23 cellular contexts compared by ENCODE assay signal in the genomic region with DNA sequence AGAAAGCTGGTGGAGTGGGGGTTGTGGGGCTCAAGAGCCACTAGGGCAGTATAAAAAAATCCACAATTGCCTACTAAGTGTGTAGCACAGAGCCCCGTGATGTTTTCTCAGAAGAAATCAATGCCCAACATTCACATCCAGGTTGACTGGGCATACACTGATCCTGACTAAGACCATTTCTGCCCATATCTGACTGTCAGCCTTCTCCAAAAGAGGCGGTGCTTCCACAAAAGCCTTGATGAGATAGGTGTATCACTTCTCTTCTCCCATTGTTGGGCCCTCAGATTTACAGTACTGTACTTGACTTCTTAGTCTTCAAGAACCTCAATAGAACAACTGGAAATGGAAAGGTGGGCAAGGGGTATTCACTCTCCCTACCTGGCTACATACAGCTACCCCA. TPM values are rescaled to one million over a fixed set of nuclear protein-coding genes. Genes with fewer than 3 reads are reported as not detected.
"Had no signal": no experiment of that assay in that cellular context is flagged by ENCODE, and none has a peak within 500 bp of the region (broad histone marks: within the 10 kb centered on the region; RNA-seq: fewer than 3 reads in every experiment).

No MANE protein-coding gene starts in this region.

- H3K27me3 ChIP-seq: spleen, tibial artery had no signal

- DNase-seq: activated CD4-positive, alpha-beta memory T cell treated with anti-CD3 and anti-CD28 coated beads, Interleukin-2, amount 10 ng/mL, durations not matched to agents 7 days and 5 days; activated CD4-positive, alpha-beta T cell treated with anti-CD3 and anti-CD28 coated beads, Interleukin-2, amount 10 ng/mL, durations not matched to agents 24 days and 14 days; activated effector memory CD4-positive, alpha-beta T cell treated with Interleukin-2 at 50 U/mL for 16 hours; activated naive CD4-positive, alpha-beta T cell treated with anti-CD3 and anti-CD28 coated beads for 36 hours; activated naive CD8-positive, alpha-beta T cell treated with anti-CD3 and anti-CD28 coated beads, Interleukin-2, amount 10 ng/mL, durations not matched to agents 7 days and 5 days; activated T-cell treated with anti-CD3 and anti-CD28 coated beads, Interleukin-2, amount 50 U/mL, for 72 hours; amygdala; effector memory CD4-positive, alpha-beta T cell; head of caudate nucleus; natural killer cell; spleen; stimulated activated CD4-positive, alpha-beta T cell treated with anti-CD3 and anti-CD28 coated beads, Interleukin-4, amount 100 ng/mL, for 24 hours; stimulated activated naive CD4-positive, alpha-beta T cell treated with Interleukin-2 at 50 U/mL for 16 hours; T-helper 2 cell; tibial artery had no signal

- H3K4me3 ChIP-seq: lung, spleen, tibial artery had no signal

- H3K27ac ChIP-seq: parathyroid adenoma, VCaP had no signal

- H3K9me3 ChIP-seq: spleen, tibial artery had no signal

- ATAC-seq: activated CD4-positive, CD25-positive, alpha-beta regulatory T cell treated with anti-CD3 and anti-CD28 coated beads, Interleukin-2, amount 50 U/mL, for 24 hours; activated T-cell treated with anti-CD3 and anti-CD28 coated beads, Interleukin-2, amount 50 U/mL, for 72 hours; esophagus mucosa; natural killer cell had no signal

- H3K9ac ChIP-seq: parathyroid adenoma had no signal

- H3K79me2 ChIP-seq: parathyroid adenoma had no signal

- H2AFZ ChIP-seq: parathyroid adenoma had no signal

- H3K36me3 ChIP-seq: tibial artery had no signal

RNA-seq across cellular contexts. Expression of a gene that starts 1.4 kb away (rescaled TPM):
- total RNA-seq: bronchial epithelial cell had no signal

RNA-seq across cellular contexts. Expression of a gene that starts 43.8 kb away (rescaled TPM):
- total RNA-seq: activated CD4-positive, alpha-beta memory T cell treated with anti-CD3 and anti-CD28 coated beads, Interleukin-2, amount 10 ng/mL, durations not matched to agents 7 days and 5 days; bronchial epithelial cell; dermis microvascular lymphatic vessel endothelial cell; esophagus mucosa had no signal
- polyA plus RNA-seq: keratinocyte had no signal
